In genomic region chr6:37433657-37434271, GRCh38 we compare ENCODE assay signal across 8 cellular contexts. TPM values are rescaled to one million over a fixed set of nuclear protein-coding genes. Genes with fewer than 3 reads are reported as not detected.
DNase-seq lines count a peak whose midpoint lies in the region; ATAC-seq and TF ChIP-seq lines count a peak whose summit lies in the region.

No MANE protein-coding gene starts in this region.

- H4K20me1 ChIP-seq in neural progenitor cell (ENCODE audit: low read depth) = no peaks in the 10 kb centered on the region

- TF ChIP-seq CTCF in neural progenitor cell (IDR thresholded peaks at IDR 0.05) = no peak
- no peak for TF ChIP-seq CTCF in suprapubic skin (IDR thresholded peaks at IDR 0.05)

- peaks cover 48% of the 10 kb centered on the region for H3K4me1 Mint-ChIP-seq in activated CD4-positive, alpha-beta T cell treated with anti-CD3 and anti-CD28 coated beads, Interleukin-2, amount 10 ng/mL, durations not matched to agents 7 days and 5 days
- H3K4me1 Mint-ChIP-seq in neural progenitor cell = peaks cover 21% of the 10 kb centered on the region

- 4% methylated on average over 12 of the region's 13 CpGs for WGBS in suprapubic skin

- no peak for TF ChIP-seq EP300 in suprapubic skin (IDR thresholded peaks at IDR 0.05)

- peaks cover 6% of the 10 kb centered on the region for H3K4me1 ChIP-seq in neural progenitor cell
- H3K4me1 ChIP-seq in suprapubic skin = peaks cover 23% of the 10 kb centered on the region

- H3F3A ChIP-seq in neural progenitor cell (ENCODE audit: low read depth) = no peaks in the 10 kb centered on the region

- H3K4me3 ChIP-seq in neural progenitor cell = peak overlapping the region; percentile 90
- H3K4me3 ChIP-seq in suprapubic skin = peak overlapping the region; percentile 87

- H3K9me3 Mint-ChIP-seq in activated CD4-positive, alpha-beta T cell treated with anti-CD3 and anti-CD28 coated beads, Interleukin-2, amount 10 ng/mL, durations not matched to agents 7 days and 5 days = peaks cover 2% of the 10 kb centered on the region
- no peaks in the 10 kb centered on the region for H3K9me3 Mint-ChIP-seq in neural progenitor cell

- CTCF ChIA-PET in activated CD4-positive, alpha-beta T cell treated with anti-CD3 and anti-CD28 coated beads, Interleukin-2, amount 10 ng/mL, durations not matched to agents 7 days and 5 days (lab: Charles Lee) = interaction anchor here (1.2 kb wide), 2 partner anchors 412 to 416 kb away, joined by 3 read pairs; no protein-coding TSS in a partner anchor

- H3K4me3 Mint-ChIP-seq in activated CD4-positive, alpha-beta T cell treated with anti-CD3 and anti-CD28 coated beads, Interleukin-2, amount 10 ng/mL, durations not matched to agents 7 days and 5 days = peak overlapping the region; percentile 85
- peak overlapping the region; percentile 87 for H3K4me3 Mint-ChIP-seq in neural progenitor cell

- peak overlapping the region; percentile 95 for H2AFZ ChIP-seq in neural progenitor cell (replicated peaks)

- no peaks in the 10 kb centered on the region for H3K27me3 ChIP-seq in neural progenitor cell
- H3K27me3 ChIP-seq in suprapubic skin = no peaks in the 10 kb centered on the region

- TF ChIP-seq POLR2A in suprapubic skin (IDR thresholded peaks at IDR 0.05) = no peak

- peaks cover 42% of the 10 kb centered on the region for H3K79me2 ChIP-seq in neural progenitor cell (ENCODE audit: low read depth)

- peak; percentile 43 for DNase-seq in ELR (ENCODE audit: low read depth)
- DNase-seq in activated CD4-positive, alpha-beta T cell treated with anti-CD3 and anti-CD28 coated beads, Interleukin-2, amount 10 ng/mL, durations not matched to agents 7 days and 5 days = peak; percentile 56
- DNase-seq in epithelial cell of prostate (ENCODE audit: low read depth, low spot score) = no peak
- peak; percentile 33 for DNase-seq in neural progenitor cell (ENCODE audit: low spot score)
- no peak for DNase-seq in suprapubic skin (ENCODE audit: low spot score in 2 of 2)
- DNase-seq in HuH-7 (ENCODE audit: low spot score) = no peak

- H3K9ac ChIP-seq in neural progenitor cell = peak overlapping the region; percentile 87

- peaks cover 38% of the 10 kb centered on the region for H3K36me3 ChIP-seq in KOPT-K1 (ENCODE audit: insufficient read depth, low read length)
- no peaks in the 10 kb centered on the region for H3K36me3 ChIP-seq in neural progenitor cell
- peaks cover 25% of the 10 kb centered on the region for H3K36me3 ChIP-seq in suprapubic skin

- H3K27me3 Mint-ChIP-seq in activated CD4-positive, alpha-beta T cell treated with anti-CD3 and anti-CD28 coated beads, Interleukin-2, amount 10 ng/mL, durations not matched to agents 7 days and 5 days = peaks cover 3% of the 10 kb centered on the region
- H3K27me3 Mint-ChIP-seq in neural progenitor cell (ENCODE audit: insufficient read depth, low read depth) = peaks cover 4% of the 10 kb centered on the region

- ATAC-seq in GM21529 (IDR thresholded peaks at IDR 0.05; ENCODE audit: unreplicated experiment) = peak; percentile 35

- POLR2A ChIA-PET in activated CD4-positive, alpha-beta T cell treated with anti-CD3 and anti-CD28 coated beads, Interleukin-2, amount 10 ng/mL, durations not matched to agents 7 days and 5 days (lab: Charles Lee) = interaction anchor here (0.6 to 0.7 kb wide), 4 partner anchors 18 to 1180 kb away, joined by 4 to 7 read pairs (median 5); no protein-coding TSS in a partner anchor

- H3K9me3 ChIP-seq in KOPT-K1 (ENCODE audit: insufficient read depth, low read length, poor library complexity, severe bottlenecking) = no peaks in the 10 kb centered on the region
- no peaks in the 10 kb centered on the region for H3K9me3 ChIP-seq in neural progenitor cell (ENCODE audit: low read depth)
- no peaks in the 10 kb centered on the region for H3K9me3 ChIP-seq in suprapubic skin

- peak overlapping the region; percentile 78 for H3K4me2 ChIP-seq in neural progenitor cell

- H3K27ac Mint-ChIP-seq in activated CD4-positive, alpha-beta T cell treated with anti-CD3 and anti-CD28 coated beads, Interleukin-2, amount 10 ng/mL, durations not matched to agents 7 days and 5 days = peak overlapping the region; percentile 97
- H3K27ac Mint-ChIP-seq in neural progenitor cell = peak overlapping the region; percentile 53

- peaks cover 21% of the 10 kb centered on the region for H3K36me3 Mint-ChIP-seq in activated CD4-positive, alpha-beta T cell treated with anti-CD3 and anti-CD28 coated beads, Interleukin-2, amount 10 ng/mL, durations not matched to agents 7 days and 5 days (ENCODE audit: low read depth)
- H3K36me3 Mint-ChIP-seq in neural progenitor cell = peaks cover 8% of the 10 kb centered on the region

- peak overlapping the region; percentile 92 for H3K27ac ChIP-seq in KOPT-K1 (ENCODE audit: low read depth, low read length, poor library complexity, severe bottlenecking)
- H3K27ac ChIP-seq in epithelial cell of prostate = peak overlapping the region; percentile 54
- no peak overlapping the region for H3K27ac ChIP-seq in neural progenitor cell
- peak overlapping the region; percentile 92 for H3K27ac ChIP-seq in suprapubic skin

RNA-seq across cellular contexts. Expression of gene CMTR1, which starts 0.7 kb away (rescaled TPM):
- total RNA-seq in activated CD4-positive, alpha-beta T cell treated with anti-CD3 and anti-CD28 coated beads, Interleukin-2, amount 10 ng/mL, durations not matched to agents 7 days and 5 days = 10 to 100 TPM; 90.9 to 92.5 TPM
- 35.4 and 44.9 TPM in 2 replicates for total RNA-seq in neural progenitor cell (ENCODE audit: low replicate concordance)
- total RNA-seq in suprapubic skin = 10 to 100 TPM; 27.0 to 65.7 (median 28.9) TPM

Comparison
In these comparisons a context has a peak if more than half of its experiments do, and no peak if none do; other contexts are left out.
1. DNase-seq: peak in ELR (single experiment), activated CD4-positive, alpha-beta T cell treated with anti-CD3 and anti-CD28 coated beads, Interleukin-2, amount 10 ng/mL, durations not matched to agents 7 days and 5 days (single experiment) and neural progenitor cell (single experiment); none in epithelial cell of prostate (single experiment), suprapubic skin (0 of 2) and HuH-7 (single experiment).